8 cellular contexts compared by ENCODE assay signal in genomic region chr11:99098751-99099150, GRCh38.
DNase-seq lines count a peak whose midpoint lies in the region; ATAC-seq and TF ChIP-seq lines count a peak whose summit lies in the region.

No MANE protein-coding gene starts in this region.

- POLR2A ChIA-PET in GM10248 (lab: Yijun Ruan, JAX): no interaction called here

- DNase-seq in GM10248 (ENCODE audit: extremely low spot score): peak; percentile 6
- peak; percentile 42 for DNase-seq in NCI-H146 treated with DMSO at 0.1 percent for 48 hours (lab: John Stamatoyannopoulos, UW; ENCODE audit: unreplicated experiment)
- no peak for DNase-seq in testis
- no peak for DNase-seq in stimulated activated CD4-positive, alpha-beta T cell treated with anti-CD3 and anti-CD28 coated beads, Interleukin-2, amount 100 ng/mL, for 48 hours
- no peak for DNase-seq in LoVo (ENCODE audit: low spot score)
- DNase-seq in nucleus accumbens (lab: John Stamatoyannopoulos, UW): no peak

- no peaks in the 10 kb centered on the region for H3K4me1 ChIP-seq in testis

- no peaks in the 10 kb centered on the region for H3K27me3 ChIP-seq in testis

- WGBS in testis, 2 donors: 46 to 66% methylated on average over 1 of the region's 1 CpG

- no peak for TF ChIP-seq POLR2A in testis (IDR thresholded peaks at IDR 0.05)

- H3K4me3 ChIP-seq in testis: no peak overlapping the region

- no peaks in the 10 kb centered on the region for H3K36me3 ChIP-seq in testis (ENCODE audit: low read depth, missing control alignments)

- intact Hi-C loops in testis (cut with DNase I; ENCODE audit: low total_unique reads): no loop called here

- H3K9me3 ChIP-seq in testis: no peaks in the 10 kb centered on the region

- TF ChIP-seq CTCF in GM10248 (IDR thresholded peaks at IDR 0.05; ENCODE audit: control extremely low read depth, extremely low read depth, low read depth, missing control alignments) (no peak), testis (IDR thresholded peaks at IDR 0.05) (no peak)

- no peak overlapping the region for H3K27ac ChIP-seq in testis

- peak; percentile 94 for ATAC-seq in GM19463 (IDR thresholded peaks at IDR 0.05; ENCODE audit: unreplicated experiment)
- ATAC-seq in HG02973 (IDR thresholded peaks at IDR 0.05; ENCODE audit: unreplicated experiment): peak; percentile 91

- CTCF ChIA-PET in GM10248 (lab: Yijun Ruan, JAX): no interaction called here

Comparison
In these comparisons a context has a peak if more than half of its experiments do, and no peak if none do; other contexts are left out.
1. DNase-seq: peak in GM10248 (single experiment) and NCI-H146 treated with DMSO at 0.1 percent for 48 hours (single experiment); none in testis (single experiment), stimulated activated CD4-positive, alpha-beta T cell treated with anti-CD3 and anti-CD28 coated beads, Interleukin-2, amount 100 ng/mL, for 48 hours (0 of 2), LoVo (single experiment) and nucleus accumbens (0 of 56).